17 cellular contexts compared by ENCODE assay signal in genomic region chr2:121774216-121774615, GRCh38. TPM values are rescaled to one million over a fixed set of nuclear protein-coding genes. Genes with fewer than 3 reads are reported as not detected.
DNase-seq lines count a peak whose midpoint lies in the region; TF ChIP-seq lines count a peak whose summit lies in the region.
"Had no signal": no experiment of that assay in that cellular context is flagged by ENCODE, and none has a peak within 500 bp of the region (broad histone marks: within the 10 kb centered on the region; RNA-seq: fewer than 3 reads in every experiment).

No MANE protein-coding gene starts in this region.

- H3K4me3 ChIP-seq in BE2C (ENCODE audit: low read depth, low read length) (no peak overlapping the region), WERI-Rb-1 (ENCODE audit: low read depth, low read length) (no peak overlapping the region), foreskin fibroblast (ENCODE audit: low read depth in 1 of 2, low read length in 2 of 2) (no peak overlapping the region)
- H3K4me3 ChIP-seq: BLaER1 treated with 17β-estradiol and CSF1 and Interleukin-3, amounts not matched to agents 10 nM and 100 nM; GM12878; GM23248 had no signal

- DNase-seq in BE2C (peak; percentile 63), SK-N-DZ (ENCODE audit: low spot score) (peak; percentile 94), WERI-Rb-1 (no peak), NCI-H82 (lab: John Stamatoyannopoulos, UW) (no peak), foreskin fibroblast (no peak), midbrain (lab: John Stamatoyannopoulos, UW) (no peak)
- DNase-seq: CD4-positive, alpha-beta T cell; CD8-positive, alpha-beta memory T cell; DMS 273 treated with DMSO at 0.1 percent for 48 hours; DMS79; EL; GDM1; GM23248; H9 had no signal

- TF ChIP-seq CTCF in BE2C (IDR thresholded peaks at IDR 0.05; ENCODE audit: low read depth, low read length) (no peak), WERI-Rb-1 (IDR thresholded peaks at IDR 0.05; ENCODE audit: low read depth, low read length) (no peak), foreskin fibroblast (IDR thresholded peaks at IDR 0.05; ENCODE audit: low read depth, low read length) (no peak)

- H3K9me3 ChIP-seq in BE2C (no peaks in the 10 kb centered on the region), WERI-Rb-1 (ENCODE audit: severe bottlenecking) (no peaks in the 10 kb centered on the region)
- H3K9me3 ChIP-seq: BLaER1 treated with 17β-estradiol and CSF1 and Interleukin-3, amounts not matched to agents 10 nM and 100 nM had no signal

- H3K27me3 ChIP-seq in BE2C = no peaks in the 10 kb centered on the region
- no peaks in the 10 kb centered on the region for H3K27me3 ChIP-seq in WERI-Rb-1 (ENCODE audit: insufficient read depth, low read depth, severe bottlenecking)
- H3K27me3 ChIP-seq: BLaER1 treated with 17β-estradiol and CSF1 and Interleukin-3, amounts not matched to agents 10 nM and 100 nM had no signal

- H3K27ac ChIP-seq in WERI-Rb-1 = peak overlapping the region; percentile 91
- H3K27ac ChIP-seq: 22Rv1; BLaER1 treated with 17β-estradiol and CSF1 and Interleukin-3, amounts not matched to agents 10 nM and 100 nM; GM23248 had no signal

- H3K36me3 ChIP-seq in BE2C = no peaks in the 10 kb centered on the region
- no peaks in the 10 kb centered on the region for H3K36me3 ChIP-seq in WERI-Rb-1

- H3K4me1 ChIP-seq in BE2C = peaks cover 13% of the 10 kb centered on the region

RNA-seq across cellular contexts. Expression of gene TSN, which starts 18.8 kb away (rescaled TPM):
- 65.3 TPM for polyA plus RNA-seq in BE2C (2012; ENCODE audit: insufficient read depth, insufficient read length, low read depth)
- polyA plus RNA-seq in SK-N-DZ (2014; cell fraction: cytosol; rRNA removed) = 103 and 111 TPM in 2 replicates
- polyA plus RNA-seq in SK-N-DZ (2014; cell fraction: nucleus; rRNA removed) = 41.1 and 41.2 TPM in 2 replicates

RNA-seq across cellular contexts. Expression of gene NIFK, which starts 37.5 kb away (rescaled TPM):
- polyA plus RNA-seq in BE2C (2012; ENCODE audit: insufficient read depth, insufficient read length, low read depth) = 53.1 TPM
- polyA plus RNA-seq in SK-N-DZ (2014; cell fraction: cytosol; rRNA removed) = 67.3 and 82.2 TPM in 2 replicates
- polyA plus RNA-seq in SK-N-DZ (2014; cell fraction: nucleus; rRNA removed) = 66.1 and 73.9 TPM in 2 replicates

Comparison
In these comparisons a context has a peak if more than half of its experiments do, and no peak if none do; other contexts are left out.
1. DNase-seq: peak in BE2C (single experiment) and SK-N-DZ (single experiment); none in WERI-Rb-1 (single experiment), NCI-H82 (single experiment), foreskin fibroblast (0 of 2) and midbrain (single experiment).